ENCODE assay signal across 19 cellular contexts in genomic region chr1:171126504-171126903, GRCh38. TPM values are rescaled to one million over a fixed set of nuclear protein-coding genes. Genes with fewer than 3 reads are reported as not detected.
DNase-seq lines count a peak whose midpoint lies in the region; ATAC-seq lines count a peak whose summit lies in the region.
"Had no signal": no experiment of that assay in that cellular context is flagged by ENCODE, and none has a peak within 500 bp of the region (broad histone marks: within the 10 kb centered on the region; RNA-seq: fewer than 3 reads in every experiment).

No MANE protein-coding gene starts in this region.

- 36 to 51% methylated on average over 4 of the region's 4 CpGs for WGBS in esophagus, 2 donors
- 59% methylated on average over 4 of the region's 4 CpGs for WGBS in right cardiac atrium

- H4K20me1 ChIP-seq in Karpas-422 (ENCODE audit: insufficient read depth, low read depth, low read length): no peaks in the 10 kb centered on the region

- H3K27me3 ChIP-seq in Karpas-422 (ENCODE audit: low read length): no peaks in the 10 kb centered on the region
- H3K27me3 ChIP-seq in esophagus (ENCODE audit: control insufficient read depth in 1 of 2, insufficient read depth in 2 of 2, low read length in 2 of 2): no peaks in the 10 kb centered on the region
- no peaks in the 10 kb centered on the region for H3K27me3 ChIP-seq in right cardiac atrium (ENCODE audit: control insufficient read depth, insufficient read depth)

- H3K4me2 ChIP-seq in Karpas-422 (ENCODE audit: low read depth, low read length, poor library complexity, severe bottlenecking): no peak overlapping the region

- ATAC-seq in right cardiac atrium (peak in 1 of 2 donors; percentile 52), HG03039 (IDR thresholded peaks at IDR 0.05; ENCODE audit: unreplicated experiment) (no peak), HG02623 (IDR thresholded peaks at IDR 0.05; ENCODE audit: unreplicated experiment) (no peak)
- ATAC-seq: activated CD8-positive, alpha-beta memory T cell treated with anti-CD3 and anti-CD28 coated beads, Interleukin-2, amount 10 ng/mL, durations not matched to agents 7 days and 5 days had no signal

- H3K27ac ChIP-seq in Karpas-422 (ENCODE audit: low read length) (no peak overlapping the region), esophagus (ENCODE audit: low read depth in 2 of 2, low read length in 1 of 2) (peak overlapping the region; percentile 75 to 83), right cardiac atrium (ENCODE audit: low read length) (no peak overlapping the region), skin epidermis (peak overlapping the region in 11 of 21 experiments; percentile 10 to 78 (median 58))

- H3K36me3 ChIP-seq in Karpas-422 (ENCODE audit: insufficient read depth, low read length) (no peaks in the 10 kb centered on the region), esophagus (ENCODE audit: control insufficient read depth in 2 of 2, insufficient read depth in 2 of 2, low read length in 1 of 2) (no peaks in the 10 kb centered on the region)

- no peaks in the 10 kb centered on the region for H3K9me3 ChIP-seq in Karpas-422 (ENCODE audit: low read length)
- H3K9me3 ChIP-seq in esophagus (ENCODE audit: control insufficient read depth in 2 of 2, insufficient read depth in 1 of 2, low read depth in 1 of 2, low read length in 1 of 2): no peaks in the 10 kb centered on the region
- no peaks in the 10 kb centered on the region for H3K9me3 ChIP-seq in right cardiac atrium (ENCODE audit: control insufficient read depth, low read length)

- H2AFZ ChIP-seq in Karpas-422 (ENCODE audit: low read length): peak overlapping the region; percentile 12; the same call in 1 of the 2 replicates

- H3K9ac ChIP-seq in Karpas-422 (ENCODE audit: low read length): no peak overlapping the region

- intact Hi-C loops in right cardiac atrium (cut with DNase I): no loop called here

- no peaks in the 10 kb centered on the region for H3K79me2 ChIP-seq in Karpas-422 (ENCODE audit: low read length)

- H3K4me3 ChIP-seq in Karpas-422 (ENCODE audit: low read length) (no peak overlapping the region), esophagus (ENCODE audit: low read depth in 1 of 2, low read length in 2 of 2) (no peak overlapping the region), right cardiac atrium (ENCODE audit: low read length) (no peak overlapping the region), skin epidermis (no peak overlapping the region)

- H3K4me1 ChIP-seq in Karpas-422 (ENCODE audit: low read length): no peaks in the 10 kb centered on the region
- H3K4me1 ChIP-seq in esophagus (ENCODE audit: control insufficient read depth in 2 of 2, insufficient read depth in 2 of 2, low read length in 1 of 2): peaks cover 0 to 7% of the 10 kb centered on the region in 2 donors
- peaks cover 4% of the 10 kb centered on the region for H3K4me1 ChIP-seq in right cardiac atrium (ENCODE audit: control insufficient read depth, insufficient read depth, low read length)

- 0 out of 2 replicates have a peak, but pooled peaks cover 3% of the 10 kb centered on the region for H3K9me2 ChIP-seq in Karpas-422 (replicated peaks; ENCODE audit: insufficient read depth, low read length)

- no peak for DNase-seq in Karpas-422
- peak; percentile 33 to 89 (median 77) for DNase-seq in right cardiac atrium
- no peak for DNase-seq in DMS53 treated with DMSO at 0.1 percent for 48 hours (lab: John Stamatoyannopoulos, UW; ENCODE audit: unreplicated experiment)
- no peak for DNase-seq in activated CD4-positive, alpha-beta T cell treated with anti-CD3 and anti-CD28 coated beads, Interleukin-2, amount 50 U/mL, for 4 hours
- DNase-seq: activated CD8-positive, alpha-beta memory T cell treated with anti-CD3 and anti-CD28 coated beads, Interleukin-2, amount 10 ng/mL, durations not matched to agents 7 days and 5 days; activated naive CD8-positive, alpha-beta T cell treated with anti-CD3 and anti-CD28 coated beads, Interleukin-2, amount 10 ng/mL, durations not matched to agents 7 days and 5 days; GF-D8; H7; head of caudate nucleus; MV-4-11; NCI-H187; small intestine; stimulated activated CD4-positive, alpha-beta T cell treated with anti-CD3 and anti-CD28 coated beads, Interleukin-4, amount 100 ng/mL, for 1 hour had no signal

RNA-seq across cellular contexts. Expression of gene FMO3, which starts 35.8 kb away (rescaled TPM):
- total RNA-seq in Karpas-422 (2014; rRNA removed; shearing (Covaris generic); ENCODE audit: low replicate concordance): not detected in 2 replicates
- 1 to 10 TPM; 1.6 to 2.1 TPM for polyA plus RNA-seq in esophagus
- 1 to 10 TPM in 3 of 4 donors, under 1 TPM in 1; 0.62 to 1.6 (median 1.3) TPM for total RNA-seq in right cardiac atrium
- 2.0 TPM for polyA plus RNA-seq in right cardiac atrium
- total RNA-seq: activated CD8-positive, alpha-beta memory T cell treated with anti-CD3 and anti-CD28 coated beads, Interleukin-2, amount 10 ng/mL, durations not matched to agents 7 days and 5 days; activated naive CD8-positive, alpha-beta T cell treated with anti-CD3 and anti-CD28 coated beads, Interleukin-2, amount 10 ng/mL, durations not matched to agents 7 days and 5 days; H7 had no signal
- polyA plus RNA-seq: IgD-negative memory B cell had no signal

RNA-seq across cellular contexts. Expression of gene FMO2, which starts 58.6 kb away (rescaled TPM):
- not detected in 2 replicates for total RNA-seq in Karpas-422 (2014; rRNA removed; shearing (Covaris generic); ENCODE audit: low replicate concordance)
- polyA plus RNA-seq in esophagus (10 to 100 TPM; 50.5 to 95.4 TPM), right cardiac atrium (41.0 TPM)
- total RNA-seq in right cardiac atrium: 10 to 100 TPM; 26.2 to 87.7 (median 66.4) TPM
- total RNA-seq: activated CD8-positive, alpha-beta memory T cell treated with anti-CD3 and anti-CD28 coated beads, Interleukin-2, amount 10 ng/mL, durations not matched to agents 7 days and 5 days; activated naive CD8-positive, alpha-beta T cell treated with anti-CD3 and anti-CD28 coated beads, Interleukin-2, amount 10 ng/mL, durations not matched to agents 7 days and 5 days; dermis microvascular lymphatic vessel endothelial cell had no signal
- polyA plus RNA-seq: IgD-negative memory B cell had no signal

Comparison
In these comparisons a context has a peak if more than half of its experiments do, and no peak if none do; other contexts are left out.
1. DNase-seq: peak in right cardiac atrium (3 of 3); none in Karpas-422 (single experiment), DMS53 treated with DMSO at 0.1 percent for 48 hours (single experiment) and activated CD4-positive, alpha-beta T cell treated with anti-CD3 and anti-CD28 coated beads, Interleukin-2, amount 50 U/mL, for 4 hours (0 of 2).
2. H3K27ac ChIP-seq: peak in esophagus (2 of 2) and skin epidermis (11 of 21); none in Karpas-422 (single experiment) and right cardiac atrium (single experiment).
3. RNA of gene FMO2, which starts 58.6 kb away (total RNA-seq): 26.2 to 87.7 TPM in right cardiac atrium; not detected in Karpas-422; every median in the first group is over 10 times any median in the second.